Comparison of ENCODE assay signal across 8 cellular contexts in genomic region chr13:38415233-38415632, GRCh38.
DNase-seq lines count a peak whose midpoint lies in the region; ATAC-seq, FAIRE-seq and TF ChIP-seq lines count a peak whose summit lies in the region.

No MANE protein-coding gene starts in this region.

- DNase-seq in DMS53 (lab: John Stamatoyannopoulos, UW), result peak; percentile 51
- DNase-seq in astrocyte (ENCODE audit: low read depth), result no peak
- no peak for DNase-seq in superior temporal gyrus (ENCODE audit: extremely low spot score)
- no peak for DNase-seq in RKO (ENCODE audit: low spot score)
- DNase-seq in NCI-H2196 (lab: John Stamatoyannopoulos, UW; ENCODE audit: unreplicated experiment), result no peak
- DNase-seq in chondrocyte (ENCODE audit: low spot score), result no peak

- H3K4me3 ChIP-seq in astrocyte (ENCODE audit: insufficient read depth, low read depth, low read length), result no peak overlapping the region

- no peak for FAIRE-seq in astrocyte (lab: Jason Lieb, UNC)

- H3K4me1 Mint-ChIP-seq in astrocyte (ENCODE audit: low read depth, unreplicated experiment), result peaks cover 4% of the 10 kb centered on the region
- peaks cover 8% of the 10 kb centered on the region for H3K4me1 Mint-ChIP-seq in chondrocyte (ENCODE audit: low read depth)

- no peaks in the 10 kb centered on the region for H3K36me3 Mint-ChIP-seq in astrocyte (ENCODE audit: low read depth, unreplicated experiment)
- no peaks in the 10 kb centered on the region for H3K36me3 Mint-ChIP-seq in chondrocyte (ENCODE audit: low read depth)

- ATAC-seq in GM19328 (IDR thresholded peaks at IDR 0.05; ENCODE audit: unreplicated experiment) (peak; percentile 98), HG03097 (IDR thresholded peaks at IDR 0.05; ENCODE audit: low FRiP score, unreplicated experiment) (peak; percentile 98)

- peak overlapping the region; percentile 3 for H3K27ac Mint-ChIP-seq in astrocyte (ENCODE audit: unreplicated experiment)
- no peak overlapping the region for H3K27ac Mint-ChIP-seq in chondrocyte (ENCODE audit: unreplicated experiment)

- H3K79me2 ChIP-seq in astrocyte (ENCODE audit: insufficient read depth, low read length), result no peaks in the 10 kb centered on the region

- TF ChIP-seq CTCF in astrocyte (IDR thresholded peaks at IDR 0.05; ENCODE audit: insufficient read depth, low read depth, low read length), result no peak
- no peak for TF ChIP-seq CTCF in chondrocyte (IDR thresholded peaks at IDR 0.05)

- no peak overlapping the region for H2AFZ ChIP-seq in astrocyte (ENCODE audit: low read depth, low read length)

- no peak overlapping the region for H3K9ac ChIP-seq in astrocyte (ENCODE audit: low read length)

- no peaks in the 10 kb centered on the region for H3K27me3 ChIP-seq in astrocyte (ENCODE audit: insufficient read depth, low read length)

- no peaks in the 10 kb centered on the region for H3K27me3 Mint-ChIP-seq in astrocyte (ENCODE audit: low read depth, unreplicated experiment)
- peaks cover 2% of the 10 kb centered on the region for H3K27me3 Mint-ChIP-seq in chondrocyte (ENCODE audit: low read depth)

- no peaks in the 10 kb centered on the region for H3K4me1 ChIP-seq in astrocyte (ENCODE audit: insufficient read depth, low read length)

- H4K20me1 ChIP-seq in astrocyte (ENCODE audit: insufficient read depth, low read length), result no peaks in the 10 kb centered on the region

- H3K9me3 Mint-ChIP-seq in astrocyte (ENCODE audit: unreplicated experiment) (no peaks in the 10 kb centered on the region), chondrocyte (ENCODE audit: low read depth) (peaks cover 4% of the 10 kb centered on the region)

- no peaks in the 10 kb centered on the region for H3K36me3 ChIP-seq in astrocyte (ENCODE audit: insufficient read depth, low read length)

- H3K4me3 Mint-ChIP-seq in astrocyte (ENCODE audit: unreplicated experiment), result no peak overlapping the region
- H3K4me3 Mint-ChIP-seq in chondrocyte (ENCODE audit: unreplicated experiment), result no peak overlapping the region

- H3K27ac ChIP-seq in astrocyte (ENCODE audit: low read depth, low read length), result no peak overlapping the region

- H3K4me2 ChIP-seq in astrocyte (ENCODE audit: low read length), result no peak overlapping the region

- H3K9me3 ChIP-seq in astrocyte (ENCODE audit: insufficient read depth, low read depth, low read length), result no peaks in the 10 kb centered on the region
